ENCODE assay signal across 13 cellular contexts in genomic region chr4:10102981-10103330, GRCh38. TPM values are rescaled to one million over a fixed set of nuclear protein-coding genes. Genes with fewer than 3 reads are reported as not detected.
DNase-seq lines count a peak whose midpoint lies in the region; ATAC-seq and TF ChIP-seq lines count a peak whose summit lies in the region.
"Had no signal": no experiment of that assay in that cellular context is flagged by ENCODE, and none has a peak within 500 bp of the region (broad histone marks: within the 10 kb centered on the region; RNA-seq: fewer than 3 reads in every experiment).

No MANE protein-coding gene starts in this region.

- DNase-seq in NCI-H2107 treated with DMSO at 0.1 percent for 48 hours (lab: John Stamatoyannopoulos, UW; ENCODE audit: unreplicated experiment) (peak; percentile 8), NCI-H2107 (lab: John Stamatoyannopoulos, UW) (no peak), psoas muscle (no peak), foreskin keratinocyte (no peak)
- DNase-seq in stimulated activated CD4-positive, alpha-beta T cell treated with anti-CD3 and anti-CD28 coated beads, Interleukin-12 subunit alpha, Interleukin-12 subunit beta, amount 100 ng/mL, for 4 hours, result no peak
- DNase-seq: anterior cingulate cortex; NCI-H510A; SHP77; stimulated activated CD8-positive, alpha-beta memory T cell treated with anti-CD3 and anti-CD28 coated beads, Interleukin-4, amount 100 ng/mL, for 48 hours had no signal

- no peak overlapping the region for H3K4me3 ChIP-seq in psoas muscle

- 64 to 76% (median 74%) methylated on average over 5 of the region's 5 CpGs for WGBS in psoas muscle, 3 donors

- no peaks in the 10 kb centered on the region for H3K9me3 ChIP-seq in KOPT-K1 (ENCODE audit: insufficient read depth, low read length, poor library complexity, severe bottlenecking)
- H3K9me3 ChIP-seq in psoas muscle, result no peaks in the 10 kb centered on the region

- H3K27me3 ChIP-seq in psoas muscle (ENCODE audit: insufficient read depth in 3 of 3, low read length in 2 of 3) (no peaks in the 10 kb centered on the region), foreskin keratinocyte (no peaks in the 10 kb centered on the region)

- H3K4me1 ChIP-seq in psoas muscle, result peaks cover 99% of the 10 kb centered on the region
- peaks cover 48% of the 10 kb centered on the region for H3K4me1 ChIP-seq in foreskin keratinocyte

- H3K36me3 ChIP-seq in KOPT-K1 (ENCODE audit: insufficient read depth, low read length) (peaks cover 100% of the 10 kb centered on the region), psoas muscle (ENCODE audit: insufficient read depth in 1 of 2, low read depth in 1 of 2) (peaks cover 0 to 34% of the 10 kb centered on the region in 2 donors)

- intact Hi-C loops in psoas muscle (cut with DNase I), result no loop called here

- H3K27ac ChIP-seq in KOPT-K1 (ENCODE audit: low read depth, low read length, poor library complexity, severe bottlenecking), result peak overlapping the region; percentile 1
- peak overlapping the region; percentile 58 for H3K27ac ChIP-seq in cingulate gyrus (ENCODE audit: low read depth, low read length)
- H3K27ac ChIP-seq in psoas muscle, result peak overlapping the region; percentile 99
- H3K27ac ChIP-seq in foreskin keratinocyte, result no peak overlapping the region
- H3K27ac ChIP-seq: epithelial cell of prostate had no signal

- no peak for TF ChIP-seq CTCF in psoas muscle (IDR thresholded peaks at IDR 0.05)
- TF ChIP-seq CTCF in foreskin keratinocyte (conservative IDR thresholded peaks at IDR 0.05), result no peak

- no peak for ATAC-seq in psoas muscle
- no peak for ATAC-seq in foreskin keratinocyte
- no peak for ATAC-seq in GM21825 (IDR thresholded peaks at IDR 0.05; ENCODE audit: unreplicated experiment)

RNA-seq across cellular contexts. Expression of gene WDR1, which starts 13.6 kb away (rescaled TPM):
- 100 to 1,000 TPM in 3 of 4 donors, 10 to 100 TPM in 1; 86.3 to 146 (median 118) TPM for total RNA-seq in psoas muscle
- 100 to 1,000 TPM in 1 of 3 donors, 10 to 100 TPM in 2; 55.6 to 273 (median 79.1) TPM for polyA plus RNA-seq in psoas muscle
- total RNA-seq in foreskin keratinocyte, result 383 and 394 TPM in 2 replicates
- polyA plus RNA-seq in foreskin keratinocyte, result 293 and 310 TPM in 2 replicates
